10 cellular contexts compared by ENCODE assay signal in the genomic region with DNA sequence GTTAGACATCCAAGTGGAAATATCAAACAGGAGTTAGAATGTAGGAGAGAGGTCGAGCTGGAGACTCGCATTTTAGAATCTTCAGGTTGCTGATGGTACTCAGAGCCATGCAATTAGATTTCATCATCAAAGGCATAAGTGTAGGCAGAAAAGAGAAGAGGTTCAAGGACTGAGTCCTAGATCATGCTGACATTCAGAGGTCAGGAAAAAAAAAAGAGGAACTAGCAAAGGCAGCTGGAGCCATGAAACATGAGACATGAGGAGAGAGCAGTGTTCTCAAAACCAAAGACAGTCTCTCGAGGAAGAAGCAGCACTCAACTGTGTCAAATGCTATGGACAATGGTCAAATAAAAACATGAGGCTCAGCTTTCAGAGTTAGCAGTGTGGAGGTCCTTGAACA. TPM values are rescaled to one million over a fixed set of nuclear protein-coding genes. Genes with fewer than 3 reads are reported as not detected.
DNase-seq lines count a peak whose midpoint lies in the region; ATAC-seq, FAIRE-seq and TF ChIP-seq lines count a peak whose summit lies in the region.
"Had no signal": no experiment of that assay in that cellular context is flagged by ENCODE, and none has a peak within 500 bp of the region (broad histone marks: within the 10 kb centered on the region; RNA-seq: fewer than 3 reads in every experiment).

No MANE protein-coding gene starts in this region.

- H3K27ac ChIP-seq in Karpas-422 (ENCODE audit: low read length) (no peak overlapping the region), coronary artery (no peak overlapping the region)

- peak overlapping the region; percentile 31 for H3K4me2 ChIP-seq in Karpas-422 (ENCODE audit: low read depth, low read length, poor library complexity, severe bottlenecking)

- no peaks in the 10 kb centered on the region for H3K9me3 ChIP-seq in Karpas-422 (ENCODE audit: low read length)

- H2AFZ ChIP-seq in Karpas-422 (ENCODE audit: low read length) = no peak overlapping the region

- POLR2A ChIA-PET in activated CD8-positive, alpha-beta T cell treated with anti-CD3 and anti-CD28 coated beads, Interleukin-2, amount 10 ng/mL, durations not matched to agents 7 days and 5 days (lab: Charles Lee) = interaction anchor here (1.3 kb wide), 1 partner anchor 12 kb away, joined by 7 read pairs; no protein-coding TSS in a partner anchor

- FAIRE-seq in GM18507 (lab: Jason Lieb, UNC) = peak; percentile 57

- no peaks in the 10 kb centered on the region for H3K36me3 ChIP-seq in Karpas-422 (ENCODE audit: insufficient read depth, low read length)

- H3K4me1 ChIP-seq in Karpas-422 (ENCODE audit: low read length) = peaks cover 15% of the 10 kb centered on the region

- no peak overlapping the region for H3K9ac ChIP-seq in Karpas-422 (ENCODE audit: low read length)

- DNase-seq in GM18507 (ENCODE audit: extremely low spot score, insufficient read length, low read depth) = no peak
- DNase-seq in Karpas-422 = peak; percentile 82
- DNase-seq in glutamatergic neuron = no peak
- DNase-seq in DMS53 (lab: John Stamatoyannopoulos, UW) = no peak
- DNase-seq in coronary artery (ENCODE audit: low spot score) = no peak
- DNase-seq in cerebellar cortex (ENCODE audit: low spot score) = no peak
- DNase-seq in activated CD8-positive, alpha-beta T cell treated with anti-CD3 and anti-CD28 coated beads, Interleukin-2, amount 10 ng/mL, durations not matched to agents 7 days and 5 days = no peak
- DNase-seq: activated gamma-delta T cell treated with Interleukin-2 at 50 U/mL for 16 hours; naive thymus-derived CD8-positive, alpha-beta T cell had no signal

- no peak for TF ChIP-seq CTCF in glutamatergic neuron (IDR thresholded peaks at IDR 0.05; ENCODE audit: partially characterized antibody, unreplicated experiment)
- no peak for TF ChIP-seq CTCF in coronary artery (IDR thresholded peaks at IDR 0.05)

- no peaks in the 10 kb centered on the region for H3K9me2 ChIP-seq in Karpas-422 (replicated peaks; ENCODE audit: insufficient read depth, low read length)

- CTCF ChIA-PET in activated CD8-positive, alpha-beta T cell treated with anti-CD3 and anti-CD28 coated beads, Interleukin-2, amount 10 ng/mL, durations not matched to agents 7 days and 5 days (lab: Charles Lee) = interaction anchor here (0.5 to 5.5 kb wide), 5 partner anchors 7 to 488 kb away, joined by 3 to 50 read pairs (median 4); a partner anchor contains a TSS

- peak; percentile 48 for ATAC-seq in GM21737 (IDR thresholded peaks at IDR 0.05; ENCODE audit: unreplicated experiment)
- ATAC-seq in activated CD8-positive, alpha-beta T cell treated with anti-CD3 and anti-CD28 coated beads, Interleukin-2, amount 10 ng/mL, durations not matched to agents 7 days and 5 days = no peak
- ATAC-seq: naive thymus-derived CD8-positive, alpha-beta T cell had no signal

- H3K27me3 Mint-ChIP-seq in glutamatergic neuron (ENCODE audit: unreplicated experiment) = peaks cover 5% of the 10 kb centered on the region
- H3K27me3 Mint-ChIP-seq in activated CD8-positive, alpha-beta T cell treated with anti-CD3 and anti-CD28 coated beads, Interleukin-2, amount 10 ng/mL, durations not matched to agents 7 days and 5 days (ENCODE audit: low read depth) = peaks cover 5% of the 10 kb centered on the region

- no peaks in the 10 kb centered on the region for H3K27me3 ChIP-seq in Karpas-422 (ENCODE audit: low read length)

- H3K79me2 ChIP-seq in Karpas-422 (ENCODE audit: low read length) = no peaks in the 10 kb centered on the region

- H3K4me3 ChIP-seq in Karpas-422 (ENCODE audit: low read length) = no peak overlapping the region
- H3K4me3 ChIP-seq in coronary artery = no peak overlapping the region

- H3K27ac Mint-ChIP-seq in glutamatergic neuron (ENCODE audit: unreplicated experiment) = no peak overlapping the region
- H3K27ac Mint-ChIP-seq in activated CD8-positive, alpha-beta T cell treated with anti-CD3 and anti-CD28 coated beads, Interleukin-2, amount 10 ng/mL, durations not matched to agents 7 days and 5 days = no peak overlapping the region

- peak overlapping the region; percentile 1 for H3K4me3 Mint-ChIP-seq in glutamatergic neuron (ENCODE audit: unreplicated experiment)
- no peak overlapping the region for H3K4me3 Mint-ChIP-seq in activated CD8-positive, alpha-beta T cell treated with anti-CD3 and anti-CD28 coated beads, Interleukin-2, amount 10 ng/mL, durations not matched to agents 7 days and 5 days
- H3K4me3 Mint-ChIP-seq: naive thymus-derived CD8-positive, alpha-beta T cell had no signal

- no peaks in the 10 kb centered on the region for H4K20me1 ChIP-seq in Karpas-422 (ENCODE audit: insufficient read depth, low read depth, low read length)

- peaks cover 1% of the 10 kb centered on the region for H3K9me3 Mint-ChIP-seq in glutamatergic neuron (ENCODE audit: unreplicated experiment)
- H3K9me3 Mint-ChIP-seq in activated CD8-positive, alpha-beta T cell treated with anti-CD3 and anti-CD28 coated beads, Interleukin-2, amount 10 ng/mL, durations not matched to agents 7 days and 5 days (ENCODE audit: insufficient read depth) = peaks cover 8% of the 10 kb centered on the region
- H3K9me3 Mint-ChIP-seq: naive thymus-derived CD8-positive, alpha-beta T cell had no signal

- H3K36me3 Mint-ChIP-seq in glutamatergic neuron (ENCODE audit: unreplicated experiment) = no peaks in the 10 kb centered on the region
- H3K36me3 Mint-ChIP-seq in activated CD8-positive, alpha-beta T cell treated with anti-CD3 and anti-CD28 coated beads, Interleukin-2, amount 10 ng/mL, durations not matched to agents 7 days and 5 days (ENCODE audit: low read depth) = no peaks in the 10 kb centered on the region
- H3K36me3 Mint-ChIP-seq: naive thymus-derived CD8-positive, alpha-beta T cell had no signal

- peaks cover 21% of the 10 kb centered on the region for H3K4me1 Mint-ChIP-seq in glutamatergic neuron (ENCODE audit: low read depth, unreplicated experiment)
- H3K4me1 Mint-ChIP-seq in activated CD8-positive, alpha-beta T cell treated with anti-CD3 and anti-CD28 coated beads, Interleukin-2, amount 10 ng/mL, durations not matched to agents 7 days and 5 days (ENCODE audit: low read depth) = peaks cover 28% of the 10 kb centered on the region

RNA-seq across cellular contexts. Expression of a gene that starts 12.4 kb away (rescaled TPM):
- total RNA-seq in Karpas-422 (2014; rRNA removed; shearing (Covaris generic); ENCODE audit: low replicate concordance) = 62.2 and 64.6 TPM in 2 replicates
- total RNA-seq in glutamatergic neuron (ENCODE audit: unreplicated experiment) = 84.6 TPM
- 10 to 100 TPM; 77.8 to 85.4 TPM for total RNA-seq in activated CD8-positive, alpha-beta T cell treated with anti-CD3 and anti-CD28 coated beads, Interleukin-2, amount 10 ng/mL, durations not matched to agents 7 days and 5 days
